ENCODE assay signal across 11 cellular contexts in genomic region chr16:69833357-69833781, GRCh38.
DNase-seq lines count a peak whose midpoint lies in the region; TF ChIP-seq lines count a peak whose summit lies in the region.
"Had no signal": no experiment of that assay in that cellular context is flagged by ENCODE, and none has a peak within 500 bp of the region (broad histone marks: within the 10 kb centered on the region; RNA-seq: fewer than 3 reads in every experiment).

No MANE protein-coding gene starts in this region.

- no peaks in the 10 kb centered on the region for H3K27me3 Mint-ChIP-seq in activated CD4-positive, alpha-beta T cell treated with anti-CD3 and anti-CD28 coated beads, Interleukin-2, amount 10 ng/mL, durations not matched to agents 7 days and 5 days

- peaks cover 5% of the 10 kb centered on the region for H3K4me1 Mint-ChIP-seq in activated CD4-positive, alpha-beta T cell treated with anti-CD3 and anti-CD28 coated beads, Interleukin-2, amount 10 ng/mL, durations not matched to agents 7 days and 5 days

- TF ChIP-seq CTCF in WERI-Rb-1 (IDR thresholded peaks at IDR 0.05; ENCODE audit: low read depth, low read length): no peak
- no peak for TF ChIP-seq CTCF in foreskin fibroblast (IDR thresholded peaks at IDR 0.05; ENCODE audit: low read depth, low read length)

- no peaks in the 10 kb centered on the region for H3K36me3 Mint-ChIP-seq in activated CD4-positive, alpha-beta T cell treated with anti-CD3 and anti-CD28 coated beads, Interleukin-2, amount 10 ng/mL, durations not matched to agents 7 days and 5 days (ENCODE audit: low read depth)

- peak overlapping the region; percentile 5 for H3K27ac ChIP-seq in WERI-Rb-1

- no peaks in the 10 kb centered on the region for H3K9me3 ChIP-seq in HAP-1
- no peaks in the 10 kb centered on the region for H3K9me3 ChIP-seq in WERI-Rb-1 (ENCODE audit: severe bottlenecking)

- H3K36me3 ChIP-seq in HAP-1 (replicated peaks) (no peaks in the 10 kb centered on the region), WERI-Rb-1 (no peaks in the 10 kb centered on the region)

- CTCF ChIA-PET in activated CD4-positive, alpha-beta T cell treated with anti-CD3 and anti-CD28 coated beads, Interleukin-2, amount 10 ng/mL, durations not matched to agents 7 days and 5 days (lab: Charles Lee): no interaction called here

- POLR2A ChIA-PET in activated CD4-positive, alpha-beta T cell treated with anti-CD3 and anti-CD28 coated beads, Interleukin-2, amount 10 ng/mL, durations not matched to agents 7 days and 5 days (lab: Charles Lee): no interaction called here

- H3K27ac Mint-ChIP-seq in activated CD4-positive, alpha-beta T cell treated with anti-CD3 and anti-CD28 coated beads, Interleukin-2, amount 10 ng/mL, durations not matched to agents 7 days and 5 days: no peak overlapping the region

- H3K4me3 ChIP-seq in HAP-1: no peak overlapping the region
- H3K4me3 ChIP-seq in WERI-Rb-1 (ENCODE audit: low read depth, low read length): no peak overlapping the region
- H3K4me3 ChIP-seq in foreskin fibroblast (ENCODE audit: low read depth in 1 of 2, low read length in 2 of 2): no peak overlapping the region

- H3K9me3 Mint-ChIP-seq in activated CD4-positive, alpha-beta T cell treated with anti-CD3 and anti-CD28 coated beads, Interleukin-2, amount 10 ng/mL, durations not matched to agents 7 days and 5 days: no peaks in the 10 kb centered on the region

- in situ Hi-C loops in HAP-1 (cut with MboI; ENCODE audit: low sequenced_read_pairs): no loop called here

- no peaks in the 10 kb centered on the region for H3K27me3 ChIP-seq in HAP-1 (ENCODE audit: low read depth)
- no peaks in the 10 kb centered on the region for H3K27me3 ChIP-seq in WERI-Rb-1 (ENCODE audit: insufficient read depth, low read depth, severe bottlenecking)

- no peaks in the 10 kb centered on the region for H3K4me1 ChIP-seq in HAP-1

- peak; percentile 22 to 54 for DNase-seq in HAP-1 (ENCODE audit: low spot score in 2 of 2)
- DNase-seq in WERI-Rb-1: no peak
- DNase-seq in foreskin fibroblast: peak; percentile 26 to 55
- peak; percentile 40 for DNase-seq in renal cortical epithelial cell (ENCODE audit: low read depth)
- no peak for DNase-seq in cerebellar nuclear complex (lab: John Stamatoyannopoulos, UW)
- no peak for DNase-seq in stimulated activated CD4-positive, alpha-beta T cell treated with anti-CD3 and anti-CD28 coated beads, Interleukin-4, amount 100 ng/mL, for 24 hours
- no peak for DNase-seq in NCI-H1417 treated with DMSO at 0.1 percent for 48 hours (lab: John Stamatoyannopoulos, UW)
- DNase-seq in activated CD4-positive, alpha-beta T cell treated with anti-CD3 and anti-CD28 coated beads, Interleukin-2, amount 10 ng/mL, durations not matched to agents 7 days and 5 days: no peak
- DNase-seq: activated naive CD4-positive, alpha-beta T cell treated with anti-CD3 and anti-CD28 coated beads, Interleukin-2, amount 50 U/mL, for 16 hours; effector CD4-positive, alpha-beta T cell; NCI-H526 treated with DMSO at 0.1 percent for 48 hours had no signal

- H3K4me3 Mint-ChIP-seq in activated CD4-positive, alpha-beta T cell treated with anti-CD3 and anti-CD28 coated beads, Interleukin-2, amount 10 ng/mL, durations not matched to agents 7 days and 5 days: no peak overlapping the region

Comparison
In these comparisons a context has a peak if more than half of its experiments do, and no peak if none do; other contexts are left out.
1. DNase-seq: peak in HAP-1 (2 of 2), foreskin fibroblast (2 of 2) and renal cortical epithelial cell (single experiment); none in WERI-Rb-1 (single experiment), cerebellar nuclear complex (0 of 2), stimulated activated CD4-positive, alpha-beta T cell treated with anti-CD3 and anti-CD28 coated beads, Interleukin-4, amount 100 ng/mL, for 24 hours (single experiment), NCI-H1417 treated with DMSO at 0.1 percent for 48 hours (single experiment) and activated CD4-positive, alpha-beta T cell treated with anti-CD3 and anti-CD28 coated beads, Interleukin-2, amount 10 ng/mL, durations not matched to agents 7 days and 5 days (single experiment).